ENCODE assay signal across 20 cellular contexts in the genomic region with DNA sequence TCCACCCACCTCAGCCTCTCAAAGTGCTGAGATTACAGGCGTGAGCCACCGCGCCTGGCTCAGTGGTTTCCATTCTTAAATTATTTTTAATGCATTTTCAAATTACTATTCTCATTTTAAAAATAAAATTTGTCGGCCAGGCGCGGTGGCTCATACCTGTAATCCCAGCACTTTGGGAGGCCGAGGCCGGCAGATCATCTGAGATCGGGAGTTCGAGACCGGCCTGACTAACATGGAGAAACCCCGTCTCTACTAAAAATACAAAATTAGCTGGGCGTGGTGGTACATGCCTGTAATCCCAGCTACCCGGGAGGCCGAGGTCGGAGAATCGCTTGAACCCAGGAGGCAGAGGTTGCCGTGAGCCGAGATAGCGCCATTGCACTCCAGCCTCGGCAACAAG. TPM values are rescaled to one million over a fixed set of nuclear protein-coding genes. Genes with fewer than 3 reads are reported as not detected.
"Had no signal": no experiment of that assay in that cellular context is flagged by ENCODE, and none has a peak within 500 bp of the region (broad histone marks: within the 10 kb centered on the region; RNA-seq: fewer than 3 reads in every experiment).

No MANE protein-coding gene starts in this region.

RNA-seq across cellular contexts. Expression of a gene that starts 3.2 kb away (rescaled TPM):
- total RNA-seq: activated B cell treated with CpG ODN at 0.5 μM for 24 hours; activated CD4-positive, alpha-beta memory T cell treated with anti-CD3 and anti-CD28 coated beads for 36 hours; activated CD4-positive, alpha-beta T cell treated with anti-CD3 and anti-CD28 coated beads, Interleukin-2, amount 10 ng/mL, durations not matched to agents 24 days and 14 days; activated CD8-positive, alpha-beta memory T cell treated with anti-CD3 and anti-CD28 coated beads for 36 hours; activated CD8-positive, alpha-beta T cell treated with anti-CD3 and anti-CD28 coated beads for 36 hours; activated naive CD4-positive, alpha-beta T cell treated with anti-CD3 and anti-CD28 coated beads for 36 hours; activated naive CD4-positive, alpha-beta T cell treated with anti-CD3 and anti-CD28 coated beads, Interleukin-2, amount 50 U/mL, for 72 hours; activated naive CD8-positive, alpha-beta T cell treated with anti-CD3 and anti-CD28 coated beads for 36 hours; activated T-cell treated with anti-CD3 and anti-CD28 coated beads, Interleukin-2, amount 50 U/mL, for 4 hours; activated T-helper 1 cell treated with anti-CD3 and anti-CD28 coated beads, Interleukin-12 subunit alpha, Interleukin-12 subunit beta, Interleukin-2, Interleukin-4 antibody, amounts not matched to agents 30 ng/mL and 10 ng/mL and 1 ng/mL, durations not matched to agents 14 hours and 24 hours and 36 hours; activated T-helper 17 cell treated with anti-CD3 and anti-CD28 coated beads, Interleukin-2, amount 50 U/mL, for 72 hours; aorta; body of pancreas; cardiac septum; T-cell; T-helper 1 cell treated with Interleukin-12 subunit alpha and Interleukin-12 subunit beta and Interleukin-4 antibody, amounts not matched to agents 30 ng/mL and 1 ng/mL, for 36 hours; T-helper 17 cell; T-helper 2 cell treated with Interferon-gamma antibody and Interleukin-4, amounts not matched to agents 100 ng/mL and 5 ng/mL, for 36 hours had no signal
- polyA plus RNA-seq: adrenal gland, aorta had no signal

RNA-seq across cellular contexts. Expression of a gene that starts 10.7 kb away (rescaled TPM):
- total RNA-seq: body of pancreas, cardiac septum had no signal

RNA-seq across cellular contexts. Expression of a gene that starts 12.9 kb away (rescaled TPM):
- total RNA-seq: activated B cell treated with CpG ODN at 0.5 μM for 24 hours; activated CD4-positive, alpha-beta T cell treated with anti-CD3 and anti-CD28 coated beads, Interleukin-2, amount 10 ng/mL, durations not matched to agents 24 days and 14 days; activated CD8-positive, alpha-beta memory T cell treated with anti-CD3 and anti-CD28 coated beads for 36 hours; activated naive CD4-positive, alpha-beta T cell treated with anti-CD3 and anti-CD28 coated beads for 36 hours; activated naive CD8-positive, alpha-beta T cell treated with anti-CD3 and anti-CD28 coated beads for 36 hours; activated T-helper 17 cell treated with anti-CD3 and anti-CD28 coated beads, Interleukin-2, amount 50 U/mL, for 72 hours; T-helper 1 cell treated with Interleukin-12 subunit alpha and Interleukin-12 subunit beta and Interleukin-4 antibody, amounts not matched to agents 30 ng/mL and 1 ng/mL, for 36 hours; T-helper 17 cell had no signal

RNA-seq across cellular contexts. Expression of a gene that starts 38.8 kb away (rescaled TPM):
- total RNA-seq: activated B cell treated with CpG ODN at 0.5 μM for 24 hours; activated CD4-positive, alpha-beta memory T cell treated with anti-CD3 and anti-CD28 coated beads for 36 hours; activated CD8-positive, alpha-beta memory T cell treated with anti-CD3 and anti-CD28 coated beads for 36 hours; activated CD8-positive, alpha-beta T cell treated with anti-CD3 and anti-CD28 coated beads for 36 hours; activated naive CD4-positive, alpha-beta T cell treated with anti-CD3 and anti-CD28 coated beads for 36 hours; activated naive CD4-positive, alpha-beta T cell treated with anti-CD3 and anti-CD28 coated beads, Interleukin-2, amount 50 U/mL, for 72 hours; activated naive CD8-positive, alpha-beta T cell treated with anti-CD3 and anti-CD28 coated beads for 36 hours; activated T-cell treated with anti-CD3 and anti-CD28 coated beads, Interleukin-2, amount 50 U/mL, for 4 hours; activated T-helper 1 cell treated with anti-CD3 and anti-CD28 coated beads, Interleukin-12 subunit alpha, Interleukin-12 subunit beta, Interleukin-2, Interleukin-4 antibody, amounts not matched to agents 30 ng/mL and 10 ng/mL and 1 ng/mL, durations not matched to agents 14 hours and 24 hours and 36 hours; astrocyte; T-cell; T-helper 1 cell treated with Interleukin-12 subunit alpha and Interleukin-12 subunit beta and Interleukin-4 antibody, amounts not matched to agents 30 ng/mL and 1 ng/mL, for 36 hours; T-helper 17 cell; T-helper 2 cell treated with Interferon-gamma antibody and Interleukin-4, amounts not matched to agents 100 ng/mL and 5 ng/mL, for 36 hours had no signal
